ENCODE assay signal across 9 cellular contexts in genomic region chr4:3193531-3194203, GRCh38. TPM values are rescaled to one million over a fixed set of nuclear protein-coding genes. Genes with fewer than 3 reads are reported as not detected.
DNase-seq lines count a peak whose midpoint lies in the region; ATAC-seq and TF ChIP-seq lines count a peak whose summit lies in the region.
"Had no signal": no experiment of that assay in that cellular context is flagged by ENCODE, and none has a peak within 500 bp of the region (broad histone marks: within the 10 kb centered on the region; RNA-seq: fewer than 3 reads in every experiment).

No MANE protein-coding gene starts in this region.

- H3K27ac ChIP-seq in CD8-positive, alpha-beta memory T cell (ENCODE audit: low read depth, low read length) = no peak overlapping the region
- H3K27ac ChIP-seq in liver (ENCODE audit: low read depth in 1 of 2, low read length in 2 of 2) = no peak overlapping the region

- CTCF ChIA-PET in CD8-positive, alpha-beta memory T cell (lab: Charles Lee) = interaction anchor here (0.7 to 2.6 kb wide), 12 partner anchors 8 to 687 kb away, joined by 3 to 11 read pairs (median 3); no protein-coding TSS in a partner anchor
- CTCF ChIA-PET in Calu3 (lab: Charles Lee) = no interaction called here

- H3K4me3 ChIP-seq in CD8-positive, alpha-beta memory T cell (ENCODE audit: low read length) = no peak overlapping the region
- no peak overlapping the region for H3K4me3 ChIP-seq in astrocyte of the cerebellum (ENCODE audit: low read depth, low read length)
- no peak overlapping the region for H3K4me3 ChIP-seq in liver (ENCODE audit: low read depth in 1 of 3, low read length in 3 of 3)

- peak in 2 of 5 donors; percentile 31 to 36 for DNase-seq in CD8-positive, alpha-beta memory T cell
- DNase-seq in Kasumi-1 (lab: John Stamatoyannopoulos, UW) (peak; percentile 43 to 69), astrocyte of the cerebellum (ENCODE audit: low read depth) (peak; percentile 8), NCI-H1417 treated with DMSO at 0.1 percent for 48 hours (lab: John Stamatoyannopoulos, UW) (no peak), NCI-H1048 (lab: John Stamatoyannopoulos, UW) (no peak), Calu3 (no peak)
- DNase-seq: NCI-H2029 treated with DMSO at 0.1 percent for 48 hours had no signal

- intact Hi-C loops in Calu3 (cut with micrococcal nuclease; ENCODE audit: unreplicated experiment) = no loop called here

- peaks cover 71 to 84% (median 81%) of the 10 kb centered on the region in 3 donors for H3K4me1 Mint-ChIP-seq in CD8-positive, alpha-beta memory T cell
- no peaks in the 10 kb centered on the region for H3K4me1 Mint-ChIP-seq in Calu3 (ENCODE audit: low read depth, unreplicated experiment)

- peaks cover 60% of the 10 kb centered on the region for H3K4me1 ChIP-seq in CD8-positive, alpha-beta memory T cell (ENCODE audit: insufficient read depth, low read length)
- H3K4me1 ChIP-seq in liver (ENCODE audit: control insufficient read depth in 4 of 4, insufficient read depth in 4 of 4, low read length in 3 of 4) = no peaks in the 10 kb centered on the region

- no peak overlapping the region for H3K9ac ChIP-seq in liver (ENCODE audit: low read depth in 1 of 2, low read length in 2 of 2)

- POLR2A ChIA-PET in CD8-positive, alpha-beta memory T cell (lab: Charles Lee) = no interaction called here

- no peaks in the 10 kb centered on the region for H3K27me3 ChIP-seq in CD8-positive, alpha-beta memory T cell (ENCODE audit: insufficient read depth, low read length, poor library complexity, severe bottlenecking)
- no peaks in the 10 kb centered on the region for H3K27me3 ChIP-seq in liver (ENCODE audit: control insufficient read depth in 4 of 4, insufficient read depth in 4 of 4, low read length in 3 of 4)

- in situ Hi-C loops in astrocyte of the cerebellum (cut with HindIII; ENCODE audit: low sequenced_read_pairs) = no loop called here

- ATAC-seq in GM21786 (IDR thresholded peaks at IDR 0.05; ENCODE audit: unreplicated experiment) = no peak

- no TSS peak for BruUV-seq in Calu3 (replicated peaks; lab: Mats Ljungman, UMichigan)

- no peak for TF ChIP-seq CTCF in astrocyte of the cerebellum (IDR thresholded peaks at IDR 0.05; ENCODE audit: low read depth, low read length, missing control alignments)
- TF ChIP-seq CTCF in liver (IDR thresholded peaks at IDR 0.05; ENCODE audit: low read depth, low read length, missing input control) = peak; percentile 43
- TF ChIP-seq CTCF in Calu3 (IDR thresholded peaks at IDR 0.05; ENCODE audit: unreplicated experiment) = no peak

- H3K36me3 Mint-ChIP-seq in CD8-positive, alpha-beta memory T cell = peaks cover 11 to 51% (median 12%) of the 10 kb centered on the region in 3 donors
- H3K36me3 Mint-ChIP-seq in Calu3 (ENCODE audit: insufficient read depth, unreplicated experiment) = peaks cover 8% of the 10 kb centered on the region

- peak overlapping the region in 4 of 7 donors; percentile 3 to 32 (median 8) for H3K4me3 Mint-ChIP-seq in CD8-positive, alpha-beta memory T cell
- no peak overlapping the region for H3K4me3 Mint-ChIP-seq in Calu3 (ENCODE audit: low read depth, unreplicated experiment)

- TF ChIP-seq RAD21 in liver (IDR thresholded peaks at IDR 0.05) = peak; percentile 81 to 82

- H3K9me3 Mint-ChIP-seq in CD8-positive, alpha-beta memory T cell = no peaks in the 10 kb centered on the region
- no peaks in the 10 kb centered on the region for H3K9me3 Mint-ChIP-seq in Calu3 (ENCODE audit: low read depth, unreplicated experiment)

- H3K9me3 ChIP-seq in CD8-positive, alpha-beta memory T cell (ENCODE audit: low read length) = no peaks in the 10 kb centered on the region
- H3K9me3 ChIP-seq in liver (ENCODE audit: control insufficient read depth in 4 of 4, low read length in 3 of 4) = no peaks in the 10 kb centered on the region

- peaks cover 14% of the 10 kb centered on the region for H3K36me3 ChIP-seq in CD8-positive, alpha-beta memory T cell (ENCODE audit: insufficient read depth, low read length)
- H3K36me3 ChIP-seq in liver (ENCODE audit: control insufficient read depth in 4 of 4, insufficient read depth in 3 of 4, low read depth in 1 of 4, low read length in 3 of 4) = peaks cover 4 to 34% (median 15%) of the 10 kb centered on the region in 4 donors

- 64% methylated on average over 6 of the region's 6 CpGs for WGBS in liver

- H3K27ac Mint-ChIP-seq in CD8-positive, alpha-beta memory T cell = peak overlapping the region in 7 of 8 donors; percentile 24 to 92 (median 67)
- no peak overlapping the region for H3K27ac Mint-ChIP-seq in Calu3 (ENCODE audit: unreplicated experiment)

- no peaks in the 10 kb centered on the region for H3K27me3 Mint-ChIP-seq in CD8-positive, alpha-beta memory T cell
- no peaks in the 10 kb centered on the region for H3K27me3 Mint-ChIP-seq in Calu3 (ENCODE audit: unreplicated experiment)

TF ChIP-seq in liver, 16 proteins besides CTCF, POLR2A, EP300 and RAD21:
- TF ChIP-seq REST (IDR thresholded peaks at IDR 0.05) (no peak), ATF3 (IDR thresholded peaks at IDR 0.05) (no peak), FOXA1 (IDR thresholded peaks at IDR 0.05) (no peak), HNF4A (conservative IDR thresholded peaks at IDR 0.05) (no peak)
TF ChIP-seq in liver: peak in this region for 0.

RNA-seq across cellular contexts. Expression of gene MSANTD1, which starts 55.3 kb away (rescaled TPM):
- under 1 TPM; 0.38 to 0.46 TPM for total RNA-seq in CD8-positive, alpha-beta memory T cell
- polyA plus RNA-seq in CD8-positive, alpha-beta memory T cell = not detected
- total RNA-seq in liver = 1 to 10 TPM in 1 of 2 donors, under 1 TPM in 1; 0.23 to 1.2 TPM
- under 1 TPM in 1 of 2 donors, not detected in 1; 0.05 TPM for polyA plus RNA-seq in liver
- total RNA-seq in Calu3 (2022) = 1.4 and 1.6 TPM in 2 replicates

Comparison
In these comparisons a context has a peak if more than half of its experiments do, and no peak if none do; other contexts are left out.
1. DNase-seq: peak in Kasumi-1 (2 of 2) and astrocyte of the cerebellum (single experiment); none in NCI-H1417 treated with DMSO at 0.1 percent for 48 hours (single experiment), NCI-H1048 (single experiment) and Calu3 (single experiment).